Comparison of ENCODE assay signal across 17 cellular contexts in the genomic region with DNA sequence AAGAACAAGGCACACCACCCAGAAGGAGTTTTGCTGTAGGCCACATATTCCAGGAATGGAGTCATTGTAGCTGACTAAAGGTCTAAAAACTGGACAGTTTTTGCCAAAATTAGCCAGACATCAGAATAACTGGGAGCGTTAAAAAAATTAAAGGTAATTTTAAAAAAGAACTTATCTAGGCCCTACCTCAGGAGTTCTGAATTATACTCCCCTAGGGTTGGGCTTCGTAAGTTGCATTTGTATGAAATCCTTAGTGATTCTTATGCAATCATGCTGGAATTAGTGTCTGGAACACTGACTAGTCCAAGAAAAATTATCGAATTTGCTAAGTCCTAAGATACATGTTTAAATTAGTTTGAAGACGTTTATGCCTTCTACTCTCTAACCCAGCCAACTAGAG.
DNase-seq lines count a peak whose midpoint lies in the region; ATAC-seq and TF ChIP-seq lines count a peak whose summit lies in the region.
"Had no signal": no experiment of that assay in that cellular context is flagged by ENCODE, and none has a peak within 500 bp of the region (broad histone marks: within the 10 kb centered on the region; RNA-seq: fewer than 3 reads in every experiment).

No MANE protein-coding gene starts in this region.

- H2AFZ ChIP-seq in IMR-90 (replicated peaks; ENCODE audit: low read length, poor library complexity) (no peak overlapping the region), neuronal stem cell (ENCODE audit: low read length) (no peak overlapping the region)

- no peaks in the 10 kb centered on the region for H3K9me3 ChIP-seq in right atrium auricular region
- H3K9me3 ChIP-seq in IMR-90 (ENCODE audit: control insufficient read depth, insufficient read depth, low read length) = no peaks in the 10 kb centered on the region
- H3K9me3 ChIP-seq in neuronal stem cell (replicated peaks in 1 of 2; ENCODE audit: control insufficient read depth in 2 of 2, insufficient read depth in 1 of 2, low read depth in 1 of 2, low read length in 2 of 2) = peaks cover 0 to 2% of the 10 kb centered on the region in 2 donors
- no peaks in the 10 kb centered on the region for H3K9me3 ChIP-seq in prostate gland
- H3K9me3 ChIP-seq: A549, HAP-1, Peyer's patch had no signal

- H3K4me3 ChIP-seq in right atrium auricular region (no peak overlapping the region), IMR-90 (ENCODE audit: insufficient read depth, low read depth, low read length) (no peak overlapping the region), fibroblast of mammary gland (ENCODE audit: control insufficient read depth, low read depth, low read length) (no peak overlapping the region), neuronal stem cell (ENCODE audit: low read length in 2 of 2) (no peak overlapping the region), prostate gland (no peak overlapping the region)
- H3K4me3 ChIP-seq: A549, HAP-1, Peyer's patch had no signal

- no peak for DNase-seq in left ventricle myocardium superior
- DNase-seq in right atrium auricular region (ENCODE audit: low spot score) = no peak
- DNase-seq in IMR-90 = peak; percentile 26
- peak; percentile 54 for DNase-seq in fibroblast of mammary gland (ENCODE audit: low read depth)
- DNase-seq in neuronal stem cell (ENCODE audit: low spot score) = no peak
- DNase-seq in stimulated activated CD4-positive, alpha-beta T cell treated with anti-CD3 and anti-CD28 coated beads, Interleukin-12 subunit alpha, Interleukin-12 subunit beta, amount 100 ng/mL, for 4 hours = no peak
- DNase-seq in prostate gland (ENCODE audit: low spot score) = no peak
- no peak for DNase-seq in erythroblast (lab: John Stamatoyannopoulos, UW)
- DNase-seq: AML-193, DMS79, NCI-H1105 treated with DMSO at 0.1 percent for 48 hours, NCI-H1694, NCI-H2081 treated with DMSO at 0.1 percent for 48 hours, Peyer's patch had no signal

- H3K4me2 ChIP-seq in IMR-90 (ENCODE audit: low read depth, low read length) (no peak overlapping the region), neuronal stem cell (ENCODE audit: insufficient read depth, low read length, poor library complexity, severe bottlenecking) (no peak overlapping the region)
- H3K4me2 ChIP-seq: A549 had no signal

- H2BK5ac ChIP-seq in IMR-90 (ENCODE audit: low read depth, low read length, poor library complexity, severe bottlenecking) = no peak overlapping the region
- H2BK5ac ChIP-seq in neuronal stem cell (ENCODE audit: low read length) = no peak overlapping the region

- H3K9me1 ChIP-seq in IMR-90 (ENCODE audit: insufficient read depth, low read length) = no peaks in the 10 kb centered on the region

- no peak overlapping the region for H4K5ac ChIP-seq in IMR-90 (ENCODE audit: low read depth, low read length)

- TF ChIP-seq POLR2A in IMR-90 (IDR thresholded peaks at IDR 0.05; ENCODE audit: low read depth, low read length) (no peak), prostate gland (IDR thresholded peaks at IDR 0.05) (no peak), erythroblast (IDR thresholded peaks at IDR 0.05; ENCODE audit: low read length) (no peak)

- H2AK5ac ChIP-seq in IMR-90 (ENCODE audit: low read depth, low read length) (no peak overlapping the region), neuronal stem cell (ENCODE audit: low read depth, low read length) (no peak overlapping the region)

- no peak overlapping the region for H2BK120ac ChIP-seq in IMR-90 (ENCODE audit: low read depth, low read length)
- no peak overlapping the region for H2BK120ac ChIP-seq in neuronal stem cell (ENCODE audit: low read depth, low read length)

- H3K79me1 ChIP-seq in IMR-90 (ENCODE audit: low read depth in 1 of 2, low read length in 2 of 2) (no peaks in the 10 kb centered on the region), neuronal stem cell (ENCODE audit: low read depth, low read length) (no peaks in the 10 kb centered on the region)

- H3K4me1 ChIP-seq in right atrium auricular region = no peaks in the 10 kb centered on the region
- no peaks in the 10 kb centered on the region for H3K4me1 ChIP-seq in IMR-90 (ENCODE audit: control insufficient read depth, insufficient read depth, low read length)
- H3K4me1 ChIP-seq in neuronal stem cell (ENCODE audit: control insufficient read depth in 2 of 2, insufficient read depth in 1 of 2, low read depth in 1 of 2, low read length in 2 of 2) = no peaks in the 10 kb centered on the region
- H3K4me1 ChIP-seq in prostate gland (replicated peaks) = no peaks in the 10 kb centered on the region
- H3K4me1 ChIP-seq: A549, HAP-1, Peyer's patch had no signal

- H3K27ac ChIP-seq in right atrium auricular region (no peak overlapping the region), IMR-90 (ENCODE audit: insufficient read depth, low read length) (no peak overlapping the region), neuronal stem cell (replicated peaks; ENCODE audit: low read length) (no peak overlapping the region), prostate gland (no peak overlapping the region)
- H3K27ac ChIP-seq: A549, C4-2B, Peyer's patch had no signal

- TF ChIP-seq CTCF in right atrium auricular region (IDR thresholded peaks at IDR 0.05) (no peak), IMR-90 (conservative IDR thresholded peaks at IDR 0.05; ENCODE audit: low read depth, low read length) (no peak), fibroblast of mammary gland (conservative IDR thresholded peaks at IDR 0.05; ENCODE audit: control insufficient read depth, insufficient read depth, low read depth, low read length) (no peak), prostate gland (IDR thresholded peaks at IDR 0.05) (no peak)

- no CpG with 5 or more reads among the region's 4 CpGs for whole genome bisulfite sequencing in IMR-90 (ENCODE audit: extremely low coverage in 2 of 2, insufficient read length in 1 of 2), 2 experiments
- WGBS in neuronal stem cell (ENCODE audit: extremely low coverage in 2 of 2, insufficient read length in 2 of 2, insufficient replicate concordance in 1 of 2), 2 donors = no CpG with 5 or more reads among the region's 4 CpGs
- 61% methylated on average over 4 of the region's 4 CpGs for WGBS in prostate gland

- dilution Hi-C loops in IMR-90 (cut with HindIII; ENCODE audit: low sequenced_read_pairs, unreplicated experiment) = no loop called here

- CTCF ChIA-PET in IMR-90 (lab: Yijun Ruan, JAX) = no interaction called here

- no TSS peak for BruUV-seq in IMR-90 (replicated peaks; lab: Mats Ljungman, UMichigan)

- ATAC-seq in left ventricle myocardium superior (peak; percentile 26), IMR-90 (ENCODE audit: low read depth) (peak; percentile 57)
- ATAC-seq: A549 had no signal

- TF ChIP-seq RAD21 in IMR-90 (IDR thresholded peaks at IDR 0.05; ENCODE audit: low read length) = no peak

- H3K23ac ChIP-seq in IMR-90 (ENCODE audit: low read depth, low read length) (no peak overlapping the region), neuronal stem cell (ENCODE audit: low read depth, low read length, poor library complexity) (no peak overlapping the region)

- H2BK20ac ChIP-seq in IMR-90 (ENCODE audit: low read depth, low read length) = no peak overlapping the region

- no peak overlapping the region for H4K91ac ChIP-seq in IMR-90 (ENCODE audit: insufficient read depth, low read depth, low read length)
- no peak overlapping the region for H4K91ac ChIP-seq in neuronal stem cell (ENCODE audit: low read depth, low read length, poor library complexity)

- no peak overlapping the region for H3K18ac ChIP-seq in IMR-90 (ENCODE audit: low read depth, low read length)
- H3K18ac ChIP-seq in neuronal stem cell (ENCODE audit: low read length) = no peak overlapping the region

- POLR2A ChIA-PET in IMR-90 (lab: Charles Lee; ENCODE audit: unreplicated experiment) = no interaction called here

- no peak overlapping the region for H3K4ac ChIP-seq in IMR-90 (ENCODE audit: low read depth, low read length)
- no peak overlapping the region for H3K4ac ChIP-seq in neuronal stem cell (ENCODE audit: low read length)

- H3K36me3 ChIP-seq in right atrium auricular region = no peaks in the 10 kb centered on the region
- no peaks in the 10 kb centered on the region for H3K36me3 ChIP-seq in IMR-90 (ENCODE audit: control insufficient read depth, insufficient read depth, low read length)
- H3K36me3 ChIP-seq in neuronal stem cell (replicated peaks in 1 of 2; ENCODE audit: control insufficient read depth in 2 of 2, insufficient read depth in 2 of 2, low read length in 2 of 2) = no peaks in the 10 kb centered on the region
- no peaks in the 10 kb centered on the region for H3K36me3 ChIP-seq in prostate gland
- H3K36me3 ChIP-seq: HAP-1, Peyer's patch had no signal

- H3K56ac ChIP-seq in IMR-90 (ENCODE audit: extremely low read depth, insufficient read depth, low read length) = no peak overlapping the region

- in situ Hi-C loops in IMR-90 (cut with MboI; ENCODE audit: low sequenced_read_pairs) = no loop called here

- H3K14ac ChIP-seq in IMR-90 (replicated peaks; ENCODE audit: low read depth, low read length) (no peak overlapping the region), neuronal stem cell (ENCODE audit: low read length) (no peak overlapping the region)

- H4K8ac ChIP-seq in IMR-90 (ENCODE audit: low read depth in 2 of 2, low read length in 2 of 2) = no peak overlapping the region
- no peak overlapping the region for H4K8ac ChIP-seq in neuronal stem cell (ENCODE audit: low read depth, low read length)

- H2BK15ac ChIP-seq in IMR-90 (ENCODE audit: low read depth, low read length) (no peak overlapping the region), neuronal stem cell (ENCODE audit: low read length) (no peak overlapping the region)

- H2AK9ac ChIP-seq in IMR-90 (replicated peaks; ENCODE audit: low read depth, low read length, poor library complexity) = no peak overlapping the region

- no peaks in the 10 kb centered on the region for H3K27me3 ChIP-seq in right atrium auricular region
- no peaks in the 10 kb centered on the region for H3K27me3 ChIP-seq in IMR-90 (ENCODE audit: control insufficient read depth, insufficient read depth, low read length)
- H3K27me3 ChIP-seq in neuronal stem cell (ENCODE audit: control insufficient read depth in 3 of 3, insufficient read depth in 3 of 3, low read depth in 1 of 3, low read length in 3 of 3) = no peaks in the 10 kb centered on the region
- H3K27me3 ChIP-seq in prostate gland (replicated peaks; ENCODE audit: insufficient read depth) = no peaks in the 10 kb centered on the region
- H3K27me3 ChIP-seq: Peyer's patch had no signal

- intact Hi-C loops in left ventricle myocardium superior (cut with micrococcal nuclease) = no loop called here
- intact Hi-C loops in IMR-90 (cut with micrococcal nuclease) = no loop called here
- intact Hi-C loops in prostate gland (cut with DNase I) = no loop called here

- no peak overlapping the region for H3K9ac ChIP-seq in IMR-90 (ENCODE audit: low read depth, low read length)
- H3K9ac ChIP-seq in neuronal stem cell (ENCODE audit: low read depth, low read length, poor library complexity) = no peak overlapping the region

- no peaks in the 10 kb centered on the region for H4K20me1 ChIP-seq in IMR-90 (ENCODE audit: insufficient read depth, low read length)

- H2BK12ac ChIP-seq in neuronal stem cell (ENCODE audit: low read length) = no peak overlapping the region

TF ChIP-seq in IMR-90, 13 proteins besides CTCF, POLR2A, EP300 and RAD21 (continues in another document):
- peak; percentile 63; the same call in 1 of the 2 replicates for TF ChIP-seq CEBPB (IDR thresholded peaks at IDR 0.05; ENCODE audit: low read depth, low read length)

Comparison
In these comparisons a context has a peak if more than half of its experiments do, and no peak if none do; other contexts are left out.
1. DNase-seq: peak in IMR-90 (single experiment) and fibroblast of mammary gland (single experiment); none in left ventricle myocardium superior (single experiment), right atrium auricular region (single experiment), neuronal stem cell (single experiment), stimulated activated CD4-positive, alpha-beta T cell treated with anti-CD3 and anti-CD28 coated beads, Interleukin-12 subunit alpha, Interleukin-12 subunit beta, amount 100 ng/mL, for 4 hours (single experiment), prostate gland (single experiment) and erythroblast (0 of 2).